Comparison of ENCODE assay signal across 8 cellular contexts in the genomic region with DNA sequence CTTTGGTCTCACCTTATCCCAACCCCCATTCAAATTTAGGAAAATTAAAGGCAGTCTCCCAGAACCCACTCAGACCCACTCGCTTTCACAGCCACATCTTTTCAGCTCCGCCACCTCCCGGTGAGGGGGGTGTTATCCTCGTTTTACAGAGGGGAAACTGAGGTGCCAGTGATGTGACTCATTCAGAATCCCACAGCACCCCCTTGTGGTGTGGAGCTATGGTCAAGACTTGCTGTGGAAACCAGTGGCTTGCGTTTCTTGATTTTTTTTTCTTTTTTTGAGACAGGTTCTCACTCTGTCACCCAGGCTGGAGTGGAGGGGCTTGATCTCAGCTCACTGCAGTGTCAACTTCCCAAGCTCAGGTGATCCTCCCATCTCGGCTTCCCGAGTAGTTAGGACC. TPM values are rescaled to one million over a fixed set of nuclear protein-coding genes. Genes with fewer than 3 reads are reported as not detected.
A peak's percentile ranks its signal among the peaks of the same experiment; 100 is the strongest.
DNase-seq lines count a peak whose midpoint lies in the region; ATAC-seq and TF ChIP-seq lines count a peak whose summit lies in the region.

No MANE protein-coding gene starts in this region.

- intact Hi-C loops in CD8-positive, alpha-beta T cell (cut with DNase I, micrococcal nuclease) = loop anchor here (5.0 to 10.0 kb wide), 3 partner anchors 97 to 544 kb away; no protein-coding TSS in a partner anchor

- H3K27ac Mint-ChIP-seq in CD8-positive, alpha-beta T cell = no peak overlapping the region

- no peaks in the 10 kb centered on the region for H3K9me3 Mint-ChIP-seq in CD8-positive, alpha-beta T cell
- H3K9me3 Mint-ChIP-seq in activated T-cell treated with anti-CD3 and anti-CD28 coated beads, Interleukin-2, amount 50 U/mL, for 4 hours = no peaks in the 10 kb centered on the region

- H3K79me2 ChIP-seq in KMS-11 (ENCODE audit: insufficient read depth, low read depth) = no peaks in the 10 kb centered on the region
- no peaks in the 10 kb centered on the region for H3K79me2 ChIP-seq in mesendoderm (ENCODE audit: control insufficient read depth, insufficient read depth, low read length)

- H3K4ac ChIP-seq in mesendoderm (ENCODE audit: low read depth, low read length) = no peak overlapping the region

- no peaks in the 10 kb centered on the region for H3K4me1 ChIP-seq in CD8-positive, alpha-beta T cell (ENCODE audit: insufficient read depth, low read length)
- no peaks in the 10 kb centered on the region for H3K4me1 ChIP-seq in KMS-11 (ENCODE audit: low read depth, poor library complexity, severe bottlenecking)
- no peaks in the 10 kb centered on the region for H3K4me1 ChIP-seq in mesendoderm (ENCODE audit: control insufficient read depth, low read depth, low read length)
- peaks cover 0 to 18% (median 7%) of the 10 kb centered on the region in 3 donors for H3K4me1 ChIP-seq in gastroesophageal sphincter

- no peak overlapping the region for H3K56ac ChIP-seq in mesendoderm (ENCODE audit: low read length)

- H2BK5ac ChIP-seq in mesendoderm (ENCODE audit: low read length) = no peak overlapping the region

- H3K4me3 ChIP-seq in CD8-positive, alpha-beta T cell (ENCODE audit: low read depth, low read length) = no peak overlapping the region
- H3K4me3 ChIP-seq in KMS-11 (IDR thresholded peaks at IDR 0.05; ENCODE audit: insufficient read depth, low read depth, low read length) = no peak overlapping the region
- no peak overlapping the region for H3K4me3 ChIP-seq in mesendoderm (ENCODE audit: low read length)
- H3K4me3 ChIP-seq in gastroesophageal sphincter = no peak overlapping the region

- no peak overlapping the region for H3K4me3 Mint-ChIP-seq in CD8-positive, alpha-beta T cell
- H3K4me3 Mint-ChIP-seq in activated T-cell treated with anti-CD3 and anti-CD28 coated beads, Interleukin-2, amount 50 U/mL, for 4 hours = no peak overlapping the region

- no peak overlapping the region for H2AK5ac ChIP-seq in mesendoderm (ENCODE audit: low read length)

- DNase-seq in CD8-positive, alpha-beta T cell = peak in 4 of 7 experiments; percentile 3 to 28 (median 18)
- peak; percentile 8 for DNase-seq in activated T-cell treated with anti-CD3 and anti-CD28 coated beads, Interleukin-2, amount 50 U/mL, for 4 hours
- DNase-seq in mesendoderm = peak; percentile 25
- DNase-seq in HPDE6-E6E7 (ENCODE audit: extremely low spot score) = no peak
- DNase-seq in ecto neural progenitor cell (ENCODE audit: low spot score) = no peak
- DNase-seq in hypothalamus (lab: John Stamatoyannopoulos, UW) = no peak

- H3K27ac ChIP-seq in CD8-positive, alpha-beta T cell (ENCODE audit: low read depth, low read length) = no peak overlapping the region
- H3K27ac ChIP-seq in KMS-11 (no peak overlapping the region), mesendoderm (ENCODE audit: low read depth, low read length) (no peak overlapping the region), gastroesophageal sphincter (no peak overlapping the region)

- ATAC-seq in CD8-positive, alpha-beta T cell = no peak
- no peak for ATAC-seq in activated T-cell treated with anti-CD3 and anti-CD28 coated beads, Interleukin-2, amount 50 U/mL, for 4 hours
- ATAC-seq in gastroesophageal sphincter = no peak

- no peaks in the 10 kb centered on the region for H4K20me1 ChIP-seq in KMS-11 (ENCODE audit: insufficient read depth)

- no peaks in the 10 kb centered on the region for H3K36me3 ChIP-seq in CD8-positive, alpha-beta T cell (ENCODE audit: insufficient read depth, low read length)
- H3K36me3 ChIP-seq in KMS-11 (ENCODE audit: insufficient read depth) (no peaks in the 10 kb centered on the region), mesendoderm (ENCODE audit: control insufficient read depth, insufficient read depth, low read length) (no peaks in the 10 kb centered on the region), gastroesophageal sphincter (no peaks in the 10 kb centered on the region)

- H3K27me3 ChIP-seq in CD8-positive, alpha-beta T cell (ENCODE audit: insufficient read depth, low read length) = no peaks in the 10 kb centered on the region
- no peaks in the 10 kb centered on the region for H3K27me3 ChIP-seq in KMS-11 (ENCODE audit: insufficient read depth, low read depth)
- H3K27me3 ChIP-seq in mesendoderm (ENCODE audit: insufficient read depth, low read length, poor library complexity) = no peaks in the 10 kb centered on the region
- H3K27me3 ChIP-seq in gastroesophageal sphincter = no peaks in the 10 kb centered on the region

- TF ChIP-seq CTCF in CD8-positive, alpha-beta T cell (IDR thresholded peaks at IDR 0.05) = peak; percentile 32
- TF ChIP-seq CTCF in KMS-11 (conservative IDR thresholded peaks at IDR 0.05; ENCODE audit: low read depth, low read length) = peak; percentile 61
- peak in 1 of 4 experiments; percentile 17 for TF ChIP-seq CTCF in gastroesophageal sphincter (IDR thresholded peaks at IDR 0.05)

- no peak overlapping the region for H2BK15ac ChIP-seq in mesendoderm (replicated peaks; ENCODE audit: low read depth)

- H3K4me1 Mint-ChIP-seq in CD8-positive, alpha-beta T cell (ENCODE audit: low read depth) = peaks cover 2% of the 10 kb centered on the region
- no peaks in the 10 kb centered on the region for H3K4me1 Mint-ChIP-seq in activated T-cell treated with anti-CD3 and anti-CD28 coated beads, Interleukin-2, amount 50 U/mL, for 4 hours (ENCODE audit: low read depth)

- no peak overlapping the region for H4K8ac ChIP-seq in mesendoderm (ENCODE audit: low read depth, low read length)

- H3K4me2 ChIP-seq in KMS-11 (no peak overlapping the region), mesendoderm (ENCODE audit: low read length) (no peak overlapping the region)

- H4K5ac ChIP-seq in mesendoderm (ENCODE audit: low read length) = no peak overlapping the region

- H3K9me3 ChIP-seq in CD8-positive, alpha-beta T cell (ENCODE audit: low read length) = no peaks in the 10 kb centered on the region
- H3K9me3 ChIP-seq in gastroesophageal sphincter = no peaks in the 10 kb centered on the region

- H2AFZ ChIP-seq in KMS-11 (ENCODE audit: low read depth) = no peak overlapping the region

- CTCF ChIA-PET in CD8-positive, alpha-beta T cell (lab: Charles Lee) = interaction anchor here (0.7 to 1.8 kb wide), 7 partner anchors 20 to 412 kb away, joined by 3 to 6 read pairs (median 3); partner anchors contain the start of gene FRA10AC1

- no CpG with 5 or more reads among the region's 7 CpGs for WGBS in mesendoderm (ENCODE audit: extremely low coverage, insufficient coverage, low lambda C conversion rate)
- 89% methylated on average over 7 of the region's 7 CpGs; no CpG with 5 or more reads in 1 of the 2 donors for WGBS in gastroesophageal sphincter (ENCODE audit: low coverage in 1 of 2), 2 donors

- H3K36me3 Mint-ChIP-seq in CD8-positive, alpha-beta T cell = no peaks in the 10 kb centered on the region
- H3K36me3 Mint-ChIP-seq in activated T-cell treated with anti-CD3 and anti-CD28 coated beads, Interleukin-2, amount 50 U/mL, for 4 hours (ENCODE audit: insufficient read depth) = peaks cover 6% of the 10 kb centered on the region

- H2BK120ac ChIP-seq in mesendoderm (ENCODE audit: low read depth, low read length) = no peak overlapping the region

- H3K9ac ChIP-seq in KMS-11 = no peak overlapping the region
- H3K9ac ChIP-seq in mesendoderm (ENCODE audit: low read length) = no peak overlapping the region

- POLR2A ChIA-PET in CD8-positive, alpha-beta T cell (lab: Charles Lee) = interaction anchor here (0.6 kb wide), 1 partner anchor 409 kb away, joined by 3 read pairs; no protein-coding TSS in a partner anchor

- TF ChIP-seq EP300 in gastroesophageal sphincter (IDR thresholded peaks at IDR 0.05) = no peak

- no peak overlapping the region for H3K18ac ChIP-seq in mesendoderm (ENCODE audit: low read length)

- no peaks in the 10 kb centered on the region for H3K79me1 ChIP-seq in mesendoderm (ENCODE audit: low read length)

- H3K23ac ChIP-seq in mesendoderm (ENCODE audit: low read length) = no peak overlapping the region

- H3K27me3 Mint-ChIP-seq in CD8-positive, alpha-beta T cell (ENCODE audit: low read depth) = no peaks in the 10 kb centered on the region
- H3K27me3 Mint-ChIP-seq in activated T-cell treated with anti-CD3 and anti-CD28 coated beads, Interleukin-2, amount 50 U/mL, for 4 hours (ENCODE audit: low read depth) = no peaks in the 10 kb centered on the region

- no peak for TF ChIP-seq POLR2A in gastroesophageal sphincter (IDR thresholded peaks at IDR 0.05)

RNA-seq across cellular contexts. Expression of gene SLC35G1, which starts 27.6 kb away (rescaled TPM):
- 1 to 10 TPM in 1 of 2 experiments, under 1 TPM in 1; 0.94 to 1.9 TPM for total RNA-seq in CD8-positive, alpha-beta T cell
- total RNA-seq in activated T-cell treated with anti-CD3 and anti-CD28 coated beads, Interleukin-2, amount 50 U/mL, for 4 hours = 1 to 10 TPM; 3.3 to 4.4 (median 4.0) TPM
- 6.0 TPM for polyA plus RNA-seq in mesendoderm (2013, experiment 1 of 2)
- 6.2 TPM for polyA plus RNA-seq in mesendoderm (2013, experiment 2 of 2)
- 1 to 10 TPM; 3.4 to 5.5 (median 4.7) TPM for total RNA-seq in gastroesophageal sphincter

Comparison
In these comparisons a context has a peak if more than half of its experiments do, and no peak if none do; other contexts are left out.
1. DNase-seq: peak in CD8-positive, alpha-beta T cell (4 of 7), activated T-cell treated with anti-CD3 and anti-CD28 coated beads, Interleukin-2, amount 50 U/mL, for 4 hours (single experiment) and mesendoderm (single experiment); none in HPDE6-E6E7 (single experiment), ecto neural progenitor cell (single experiment) and hypothalamus (0 of 51).